In the genomic region with DNA sequence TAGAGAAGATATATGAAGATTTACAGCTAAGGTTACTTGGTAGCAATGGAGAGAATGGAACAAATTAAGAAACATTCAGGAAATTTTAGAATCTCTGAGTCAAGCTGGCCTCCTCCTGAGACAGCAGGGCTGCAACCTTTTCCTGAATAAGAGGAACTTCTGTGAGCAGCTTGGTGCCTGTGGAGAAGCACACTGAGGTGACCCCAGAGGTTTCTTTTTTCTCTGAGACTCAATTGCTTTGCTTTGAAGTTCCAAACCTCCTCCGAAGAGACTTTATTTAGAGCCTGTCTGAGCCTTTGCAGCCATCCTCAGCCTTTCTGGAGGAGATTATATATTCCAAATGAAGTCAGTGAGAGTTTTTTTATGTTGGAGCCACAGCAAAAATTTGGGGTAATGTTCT, we compare ENCODE assay signal across 26 cellular contexts.
A peak's percentile ranks its signal among the peaks of the same experiment; 100 is the strongest.
DNase-seq lines count a peak whose midpoint lies in the region; ATAC-seq, FAIRE-seq and TF ChIP-seq lines count a peak whose summit lies in the region.
"Had no signal": no experiment of that assay in that cellular context is flagged by ENCODE, and none has a peak within 500 bp of the region (broad histone marks: within the 10 kb centered on the region; RNA-seq: fewer than 3 reads in every experiment).

No MANE protein-coding gene starts in this region.

- no peak overlapping the region for H4K8ac ChIP-seq in H1 (ENCODE audit: extremely low read depth, insufficient read depth, low read length)
- H4K8ac ChIP-seq in mesendoderm (ENCODE audit: low read depth, low read length): no peak overlapping the region

- H3K79me2 ChIP-seq in PC-3 (ENCODE audit: low read length) (no peaks in the 10 kb centered on the region), H1 (ENCODE audit: control insufficient read depth in 1 of 2, insufficient read depth in 2 of 2, low read length in 2 of 2) (no peaks in the 10 kb centered on the region), mesendoderm (ENCODE audit: control insufficient read depth, insufficient read depth, low read length) (no peaks in the 10 kb centered on the region)

- H2AK5ac ChIP-seq in H1 (ENCODE audit: low read depth, low read length) (no peak overlapping the region), mesendoderm (ENCODE audit: low read length) (no peak overlapping the region)

- no peak for TF ChIP-seq RAD21 in H1 (IDR thresholded peaks at IDR 0.05 in 1 of 2, conservative IDR thresholded peaks at IDR 0.05 in 1 of 2; ENCODE audit: low read depth in 2 of 2, low read length in 2 of 2)

- no peak for TF ChIP-seq POLR2A in H1 (IDR thresholded peaks at IDR 0.05; ENCODE audit: control extremely low read depth in 1 of 2, low read depth in 2 of 2, low read length in 2 of 2)
- TF ChIP-seq POLR2A in upper lobe of left lung (IDR thresholded peaks at IDR 0.05): no peak

- TF ChIP-seq CTCF in PC-3 (conservative IDR thresholded peaks at IDR 0.05; ENCODE audit: low read depth, low read length): no peak
- no peak for TF ChIP-seq CTCF in H1 (IDR thresholded peaks at IDR 0.05; ENCODE audit: control extremely low read depth in 1 of 3, insufficient read depth in 1 of 3, low read depth in 1 of 3, low read length in 3 of 3)
- TF ChIP-seq CTCF in tibial artery (IDR thresholded peaks at IDR 0.05): no peak
- no peak for TF ChIP-seq CTCF in upper lobe of left lung (IDR thresholded peaks at IDR 0.05)

- H2BK20ac ChIP-seq in H1 (ENCODE audit: low read length): no peak overlapping the region

- H2BK5ac ChIP-seq in H1 (ENCODE audit: low read depth, low read length): no peak overlapping the region
- no peak overlapping the region for H2BK5ac ChIP-seq in mesendoderm (ENCODE audit: low read length)

- no peak overlapping the region for H3K27ac Mint-ChIP-seq in activated naive CD4-positive, alpha-beta T cell treated with anti-CD3 and anti-CD28 coated beads, Interleukin-2, amount 10 ng/mL, durations not matched to agents 7 days and 5 days
- H3K27ac Mint-ChIP-seq: activated naive CD4-positive, alpha-beta T cell treated with anti-CD3 and anti-CD28 coated beads, Interleukin-2, amount 50 U/mL, for 24 hours; natural killer cell treated with Interleukin-12 subunit alpha and Interleukin-12 subunit beta and Interleukin-15 and Interleukin-18, amount 100 ng/mL, for 72 hours had no signal

- H3K27me3 ChIP-seq in H7 (ENCODE audit: control insufficient read depth, insufficient read depth, low read length) (no peaks in the 10 kb centered on the region), PC-3 (ENCODE audit: low read length) (no peaks in the 10 kb centered on the region), H1 (replicated peaks in 1 of 4; ENCODE audit: control insufficient read depth in 3 of 4, extremely low read depth in 1 of 4, insufficient read depth in 3 of 4, low read length in 3 of 4) (no peaks in the 10 kb centered on the region), mesendoderm (ENCODE audit: insufficient read depth, low read length, poor library complexity) (no peaks in the 10 kb centered on the region), tibial artery (no peaks in the 10 kb centered on the region), upper lobe of left lung (no peaks in the 10 kb centered on the region)
- H3K27me3 ChIP-seq: dorsolateral prefrontal cortex, foreskin keratinocyte, pancreas had no signal

- no peaks in the 10 kb centered on the region for H3K9me3 ChIP-seq in PC-3 (ENCODE audit: low read length)
- H3K9me3 ChIP-seq in H1 (ENCODE audit: insufficient read depth in 2 of 2, low read depth in 1 of 2, low read length in 1 of 2): 0 out of 4 replicates have a peak, but pooled peaks cover 0 to 3% of the 10 kb centered on the region in 2 experiments
- H3K9me3 ChIP-seq in tibial artery: no peaks in the 10 kb centered on the region
- no peaks in the 10 kb centered on the region for H3K9me3 ChIP-seq in upper lobe of left lung
- H3K9me3 ChIP-seq: pancreas had no signal

- H3K4me3 ChIP-seq in H7 (ENCODE audit: insufficient read depth, low read depth, low read length): no peak overlapping the region
- H3K4me3 ChIP-seq in PC-3 (ENCODE audit: low read length): no peak overlapping the region
- no peak overlapping the region for H3K4me3 ChIP-seq in H1 (ENCODE audit: extremely low read depth in 1 of 4, insufficient read depth in 2 of 4, low read depth in 3 of 4, low read length in 4 of 4)
- no peak overlapping the region for H3K4me3 ChIP-seq in mesendoderm (ENCODE audit: low read length)
- H3K4me3 ChIP-seq in tibial artery: no peak overlapping the region
- no peak overlapping the region for H3K4me3 ChIP-seq in upper lobe of left lung
- H3K4me3 ChIP-seq: dorsolateral prefrontal cortex, pancreas, SK-N-MC had no signal

- H3K79me1 ChIP-seq in H1 (ENCODE audit: low read depth, low read length) (no peaks in the 10 kb centered on the region), mesendoderm (ENCODE audit: low read length) (no peaks in the 10 kb centered on the region)

- H3K18ac ChIP-seq in H1 (ENCODE audit: extremely low read depth, low read length): no peak overlapping the region
- no peak overlapping the region for H3K18ac ChIP-seq in mesendoderm (ENCODE audit: low read length)

- no peak overlapping the region for H3K9ac ChIP-seq in PC-3 (ENCODE audit: low read length)
- H3K9ac ChIP-seq in H1 (replicated peaks in 1 of 4; ENCODE audit: extremely low read depth in 1 of 4, low read depth in 3 of 4, low read length in 3 of 4): no peak overlapping the region
- H3K9ac ChIP-seq in mesendoderm (ENCODE audit: low read length): no peak overlapping the region

- CTCF ChIA-PET in PC-3 (lab: Charles Lee) (no interaction called here), H1 (lab: Charles Lee; ENCODE audit: partially characterized antibody) (interaction anchor here (0.7 kb wide), 2 partner anchors 151 to 174 kb away, joined by 4 to 6 read pairs; no protein-coding TSS in a partner anchor)
- CTCF ChIA-PET in activated naive CD4-positive, alpha-beta T cell treated with anti-CD3 and anti-CD28 coated beads, Interleukin-2, amount 10 ng/mL, durations not matched to agents 7 days and 5 days (lab: Charles Lee): no interaction called here

- no peaks in the 10 kb centered on the region for H3K9me2 ChIP-seq in PC-3 (replicated peaks; ENCODE audit: low read length)

- H3K4me3 Mint-ChIP-seq in activated naive CD4-positive, alpha-beta T cell treated with anti-CD3 and anti-CD28 coated beads, Interleukin-2, amount 10 ng/mL, durations not matched to agents 7 days and 5 days: no peak overlapping the region
- H3K4me3 Mint-ChIP-seq: activated naive CD4-positive, alpha-beta T cell treated with anti-CD3 and anti-CD28 coated beads, Interleukin-2, amount 50 U/mL, for 24 hours; central memory CD8-positive, alpha-beta T cell; natural killer cell treated with Interleukin-12 subunit alpha and Interleukin-12 subunit beta and Interleukin-15 and Interleukin-18, amount 100 ng/mL, for 72 hours had no signal

- H3K14ac ChIP-seq in H1 (ENCODE audit: insufficient read length): no peak overlapping the region

- no peaks in the 10 kb centered on the region for H3K27me3 Mint-ChIP-seq in activated naive CD4-positive, alpha-beta T cell treated with anti-CD3 and anti-CD28 coated beads, Interleukin-2, amount 10 ng/mL, durations not matched to agents 7 days and 5 days
- H3K27me3 Mint-ChIP-seq: activated naive CD4-positive, alpha-beta T cell treated with anti-CD3 and anti-CD28 coated beads, Interleukin-2, amount 50 U/mL, for 24 hours; central memory CD8-positive, alpha-beta T cell; natural killer cell treated with Interleukin-12 subunit alpha and Interleukin-12 subunit beta and Interleukin-15 and Interleukin-18, amount 100 ng/mL, for 72 hours had no signal

- H3K36me3 ChIP-seq in H7 (replicated peaks; ENCODE audit: control insufficient read depth, insufficient read depth, low read length) (no peaks in the 10 kb centered on the region), PC-3 (ENCODE audit: low read depth, low read length) (no peaks in the 10 kb centered on the region), H1 (ENCODE audit: control insufficient read depth in 2 of 4, insufficient read depth in 4 of 4, low read length in 3 of 4) (no peaks in the 10 kb centered on the region), mesendoderm (ENCODE audit: control insufficient read depth, insufficient read depth, low read length) (no peaks in the 10 kb centered on the region), tibial artery (no peaks in the 10 kb centered on the region), upper lobe of left lung (no peaks in the 10 kb centered on the region)
- H3K36me3 ChIP-seq: pancreas had no signal

- H3K36me3 Mint-ChIP-seq in activated naive CD4-positive, alpha-beta T cell treated with anti-CD3 and anti-CD28 coated beads, Interleukin-2, amount 10 ng/mL, durations not matched to agents 7 days and 5 days: no peaks in the 10 kb centered on the region
- H3K36me3 Mint-ChIP-seq: activated naive CD4-positive, alpha-beta T cell treated with anti-CD3 and anti-CD28 coated beads, Interleukin-2, amount 50 U/mL, for 24 hours; natural killer cell treated with Interleukin-12 subunit alpha and Interleukin-12 subunit beta and Interleukin-15 and Interleukin-18, amount 100 ng/mL, for 72 hours had no signal

- intact Hi-C loops in PC-3 (cut with micrococcal nuclease): no loop called here
- intact Hi-C loops in tibial artery (cut with DNase I; ENCODE audit: low total_unique reads): no loop called here

- H3K4ac ChIP-seq in H1 (replicated peaks; ENCODE audit: insufficient read length, low read depth, low read length) (no peak overlapping the region), mesendoderm (ENCODE audit: low read depth, low read length) (no peak overlapping the region)

- H3K23ac ChIP-seq in H1 (ENCODE audit: insufficient read length) (no peak overlapping the region), mesendoderm (ENCODE audit: low read length) (no peak overlapping the region)

- 45% methylated on average over 1 of the region's 1 CpG; no CpG with 5 or more reads in 1 of the 2 experiments for WGBS in H1 (ENCODE audit: extremely low coverage in 1 of 2, insufficient coverage in 1 of 2, insufficient read length in 1 of 2, insufficient replicate concordance in 2 of 2, low coverage in 1 of 2, low lambda C conversion rate in 2 of 2, missing lambda C conversion rate in 1 of 2), 2 experiments
- no CpG with 5 or more reads among the region's 1 CpG for WGBS in mesendoderm (ENCODE audit: extremely low coverage, insufficient coverage, low lambda C conversion rate)
- 39 to 43% methylated on average over 1 of the region's 1 CpG for WGBS in upper lobe of left lung, 2 donors

- H3K27ac ChIP-seq in PC-3 (ENCODE audit: low read length) (no peak overlapping the region), H1 (ENCODE audit: low read depth, low read length) (no peak overlapping the region), mesendoderm (ENCODE audit: low read depth, low read length) (peak overlapping the region; percentile 25), tibial artery (no peak overlapping the region), upper lobe of left lung (no peak overlapping the region)
- H3K27ac ChIP-seq: epithelial cell of prostate, foreskin keratinocyte, pancreas, SK-N-MC had no signal

- TF ChIP-seq EP300 in H1 (IDR thresholded peaks at IDR 0.05; ENCODE audit: borderline replicate concordance in 1 of 2, low read depth in 2 of 2, low read length in 2 of 2) (no peak), upper lobe of left lung (IDR thresholded peaks at IDR 0.05) (no peak)

- H2BK120ac ChIP-seq in H1 (replicated peaks; ENCODE audit: low read depth, low read length) (no peak overlapping the region), mesendoderm (ENCODE audit: low read depth, low read length) (no peak overlapping the region)

- H3K4me1 Mint-ChIP-seq in activated naive CD4-positive, alpha-beta T cell treated with anti-CD3 and anti-CD28 coated beads, Interleukin-2, amount 10 ng/mL, durations not matched to agents 7 days and 5 days: no peaks in the 10 kb centered on the region
- H3K4me1 Mint-ChIP-seq: activated naive CD4-positive, alpha-beta T cell treated with anti-CD3 and anti-CD28 coated beads, Interleukin-2, amount 50 U/mL, for 24 hours; central memory CD8-positive, alpha-beta T cell had no signal

- POLR2A ChIA-PET in PC-3 (lab: Charles Lee; ENCODE audit: unreplicated experiment): no interaction called here
- POLR2A ChIA-PET in H1 (lab: Charles Lee; ENCODE audit: partially characterized antibody): no interaction called here

- no peak overlapping the region for H4K91ac ChIP-seq in H1 (replicated peaks; ENCODE audit: insufficient read length, low read length)

- H2BK15ac ChIP-seq in H1 (ENCODE audit: low read length) (no peak overlapping the region), mesendoderm (replicated peaks; ENCODE audit: low read depth) (no peak overlapping the region)

- H3K9me3 Mint-ChIP-seq in activated naive CD4-positive, alpha-beta T cell treated with anti-CD3 and anti-CD28 coated beads, Interleukin-2, amount 10 ng/mL, durations not matched to agents 7 days and 5 days: peaks cover 6% of the 10 kb centered on the region
- H3K9me3 Mint-ChIP-seq: activated naive CD4-positive, alpha-beta T cell treated with anti-CD3 and anti-CD28 coated beads, Interleukin-2, amount 50 U/mL, for 24 hours had no signal

- no TSS peak for BruUV-seq in PC-3 (replicated peaks; lab: Mats Ljungman, UMichigan)

- no peaks in the 10 kb centered on the region for H3F3A ChIP-seq in PC-3 (ENCODE audit: low read length, unreplicated experiment)

- peaks cover 30% of the 10 kb centered on the region for H3K4me1 ChIP-seq in PC-3 (ENCODE audit: insufficient read depth, low read length)
- H3K4me1 ChIP-seq in H1 (replicated peaks in 1 of 4; ENCODE audit: control insufficient read depth in 3 of 4, insufficient read depth in 4 of 4, low read length in 3 of 4): peaks cover 0 to 4% (median 0%) of the 10 kb centered on the region in 4 experiments; a peak in 2 of 7 replicates
- H3K4me1 ChIP-seq in mesendoderm (ENCODE audit: control insufficient read depth, low read depth, low read length): no peaks in the 10 kb centered on the region
- no peaks in the 10 kb centered on the region for H3K4me1 ChIP-seq in tibial artery
- no peaks in the 10 kb centered on the region for H3K4me1 ChIP-seq in upper lobe of left lung
- H3K4me1 ChIP-seq: pancreas had no signal

- no peak overlapping the region for H2BK12ac ChIP-seq in H1 (ENCODE audit: low read depth, low read length)

- peak; percentile 75 for FAIRE-seq in H1 (lab: Jason Lieb, UNC)
- FAIRE-seq: GM12892, pancreas had no signal

- H3K23me2 ChIP-seq in H1 (ENCODE audit: low read depth, low read length): no peaks in the 10 kb centered on the region

- H2AFZ ChIP-seq in PC-3 (ENCODE audit: low read length) (0 out of 2 replicates have a peak overlapping the region, but pooled peaks have one; percentile 14), H1 (ENCODE audit: low read length) (no peak overlapping the region)

- DNase-seq in H7 (peak; percentile 41), PC-3 (no peak), H1 (ENCODE audit: low read depth in 1 of 2, low spot score in 2 of 2) (no peak), mesendoderm (peak; percentile 8), tibial artery (no peak), upper lobe of left lung (no peak)
- DNase-seq in activated naive CD4-positive, alpha-beta T cell treated with anti-CD3 and anti-CD28 coated beads, Interleukin-2, amount 10 ng/mL, durations not matched to agents 7 days and 5 days: no peak
- DNase-seq: activated CD4-positive, alpha-beta T cell treated with anti-CD3 and anti-CD28 coated beads, Interleukin-2, amount 50 U/mL, for 48 hours; activated CD8-positive, alpha-beta memory T cell treated with anti-CD3 and anti-CD28 coated beads, Interleukin-2, amount 50 U/mL, for 4 hours; aorta; C1 segment of cervical spinal cord; dorsolateral prefrontal cortex; foreskin keratinocyte; KG1; NCI-H1694 treated with DMSO at 0.1 percent for 48 hours; NCI-H526 treated with DMSO at 0.1 percent for 48 hours; pancreas; right cardiac atrium; stimulated activated naive CD4-positive, alpha-beta T cell treated with Interleukin-2 at 50 U/mL for 16 hours had no signal

- H4K5ac ChIP-seq in H1 (ENCODE audit: insufficient read length, low read depth, low read length): no peak overlapping the region
- no peak overlapping the region for H4K5ac ChIP-seq in mesendoderm (ENCODE audit: low read length)

- no peak overlapping the region for H3K4me2 ChIP-seq in PC-3 (ENCODE audit: low read length)
- H3K4me2 ChIP-seq in H1 (ENCODE audit: insufficient read depth in 1 of 2, low read depth in 2 of 2, low read length in 2 of 2): no peak overlapping the region
- H3K4me2 ChIP-seq in mesendoderm (ENCODE audit: low read length): no peak overlapping the region

- ATAC-seq in PC-3: no peak
- ATAC-seq in GM21423 (IDR thresholded peaks at IDR 0.05; ENCODE audit: unreplicated experiment): no peak
- no peak for ATAC-seq in upper lobe of left lung (ENCODE audit: low FRiP score in 2 of 2)
- ATAC-seq: foreskin keratinocyte; natural killer cell treated with Interleukin-12 subunit alpha and Interleukin-12 subunit beta and Interleukin-15 and Interleukin-18, amount 100 ng/mL, for 72 hours; pancreas; right cardiac atrium had no signal

- no peak overlapping the region for H3K56ac ChIP-seq in H1 (replicated peaks; ENCODE audit: insufficient read length, low read depth, low read length)
- H3K56ac ChIP-seq in mesendoderm (ENCODE audit: low read length): no peak overlapping the region

- H4K20me1 ChIP-seq in PC-3 (ENCODE audit: low read length) (no peaks in the 10 kb centered on the region), H1 (replicated peaks in 1 of 2; ENCODE audit: control insufficient read depth in 1 of 2, insufficient read depth in 2 of 2, low read length in 2 of 2) (no peaks in the 10 kb centered on the region)

Comparison
In these comparisons a context has a peak if more than half of its experiments do, and no peak if none do; other contexts are left out.
1. DNase-seq: peak in H7 (single experiment) and mesendoderm (single experiment); none in PC-3 (single experiment), H1 (0 of 2), activated naive CD4-positive, alpha-beta T cell treated with anti-CD3 and anti-CD28 coated beads, Interleukin-2, amount 10 ng/mL, durations not matched to agents 7 days and 5 days (single experiment), tibial artery (0 of 2) and upper lobe of left lung (0 of 2).